Comparison of ENCODE assay signal across 7 cellular contexts in genomic region chr6:133554121-133554520, GRCh38.
DNase-seq lines count a peak whose midpoint lies in the region; ATAC-seq, FAIRE-seq and TF ChIP-seq lines count a peak whose summit lies in the region.
"Not testable (repeated sequence)": the region's sequence is repeated elsewhere in the genome, so short reads cannot be mapped to it uniquely, and the experiment has no call there.

No MANE protein-coding gene starts in this region.

- not testable (repeated sequence) for TF ChIP-seq POLR2A in A549 (IDR thresholded peaks at IDR 0.05; ENCODE audit: low read length); HCT116 (IDR thresholded peaks at IDR 0.05; ENCODE audit: borderline replicate concordance, extremely low read depth, insufficient read depth, insufficient read length); K562 (conservative IDR thresholded peaks at IDR 0.05)

- not testable (repeated sequence) for BruUV-seq in HCT116 (replicated peaks; lab: Mats Ljungman, UMichigan); K562 (replicated peaks; lab: Mats Ljungman, UMichigan)

- in situ Hi-C loops in K562 (cut with MboI), result loop anchor here (5.0 to 25.0 kb wide), 3 partner anchors 592 to 1642 kb away; no protein-coding TSS in a partner anchor

- not testable (repeated sequence) for H3K4me3 ChIP-seq in A549; HCT116 (replicated peaks in 1 of 2; ENCODE audit: low read depth in 1 of 2, low read length in 2 of 2); HEK293 (ENCODE audit: low read depth, low read length); RWPE2 (ENCODE audit: severe bottlenecking); astrocyte (ENCODE audit: insufficient read depth, low read depth, low read length); K562

- H3K4me1 ChIP-seq in A549, result peaks cover 38% of the 10 kb centered on the region
- not testable (repeated sequence) for H3K4me1 ChIP-seq in HCT116 (ENCODE audit: control insufficient read depth in 1 of 2, insufficient read depth in 2 of 2, low read length in 2 of 2); HEK293 (ENCODE audit: control insufficient read depth, insufficient read depth, low read length); RWPE2 (ENCODE audit: insufficient read depth, poor library complexity, severe bottlenecking); K562 (replicated peaks in 1 of 2; ENCODE audit: control insufficient read depth in 2 of 2, insufficient read depth in 2 of 2, low read length in 2 of 2)
- H3K4me1 ChIP-seq in astrocyte (ENCODE audit: insufficient read depth, low read length), result peaks cover 17% of the 10 kb centered on the region

- H3K27ac ChIP-seq in A549, result 0 out of 6 replicates have a peak overlapping the region, but pooled peaks have one; percentile 18 to 40
- H3K27ac ChIP-seq in HCT116 (ENCODE audit: low read depth, low read length); HEK293 (ENCODE audit: extremely low read depth, low read depth, low read length); RWPE2 (ENCODE audit: poor library complexity, severe bottlenecking); astrocyte (ENCODE audit: low read depth, low read length); K562 (ENCODE audit: extremely low read depth, low read depth, low read length): not testable (repeated sequence)

- not testable (repeated sequence) for H3K36me3 Mint-ChIP-seq in activated CD4-positive, alpha-beta T cell treated with anti-CD3 and anti-CD28 coated beads, Interleukin-2, amount 10 ng/mL, durations not matched to agents 24 days and 14 days (ENCODE audit: low read depth); astrocyte (ENCODE audit: low read depth, unreplicated experiment)

- not testable (repeated sequence) for H3K9ac ChIP-seq in HCT116 (ENCODE audit: low read length); astrocyte (ENCODE audit: low read length); K562 (ENCODE audit: insufficient read depth in 1 of 2, low read depth in 2 of 2, low read length in 2 of 2)

- H2AFZ ChIP-seq in HCT116 (ENCODE audit: low read depth, low read length, poor library complexity, severe bottlenecking); astrocyte (ENCODE audit: low read depth, low read length); K562 (ENCODE audit: low read depth, low read length): not testable (repeated sequence)

- RAD21 ChIA-PET in HCT116 (lab: Charles Lee; ENCODE audit: low non-redundant PET in 1 of 2, low total read pairs in 2 of 2, uncharacterized antibody in 2 of 2, unreplicated experiment in 2 of 2), result not testable (repeated sequence)

- not testable (repeated sequence) for H3K27me3 Mint-ChIP-seq in activated CD4-positive, alpha-beta T cell treated with anti-CD3 and anti-CD28 coated beads, Interleukin-2, amount 10 ng/mL, durations not matched to agents 24 days and 14 days; astrocyte (ENCODE audit: low read depth, unreplicated experiment)

- not testable (repeated sequence) for TF ChIP-seq EP300 in A549 (IDR thresholded peaks at IDR 0.05); K562 (IDR thresholded peaks at IDR 0.05; ENCODE audit: low read length)

- CTCF ChIA-PET in A549 (lab: Yijun Ruan, JAX), result interaction anchor here (0.6 to 1.7 kb wide), 7 partner anchors 8 to 731 kb away, joined by 3 to 7 read pairs (median 3); no protein-coding TSS in a partner anchor
- CTCF ChIA-PET in HCT116 (lab: Charles Lee), result not testable (repeated sequence)
- CTCF ChIA-PET in HEK293 (lab: Yijun Ruan, JAX), result interaction anchor here (0.6 to 2.5 kb wide), 3 partner anchors 15 to 367 kb away, joined by 3 to 8 read pairs (median 4); no protein-coding TSS in a partner anchor
- CTCF ChIA-PET in K562 (lab: Yijun Ruan, JAX; ENCODE audit: low intra/inter-chr PET ratio), result interaction anchor here (0.7 to 1.7 kb wide), 5 partner anchors 590 to 725 kb away, joined by 3 to 11 read pairs (median 5); no protein-coding TSS in a partner anchor

- not testable (repeated sequence) for H3K4me3 Mint-ChIP-seq in activated CD4-positive, alpha-beta T cell treated with anti-CD3 and anti-CD28 coated beads, Interleukin-2, amount 10 ng/mL, durations not matched to agents 24 days and 14 days; astrocyte (ENCODE audit: unreplicated experiment)

- FAIRE-seq in A549 (lab: Jason Lieb, UNC); astrocyte (lab: Jason Lieb, UNC); K562 (lab: Jason Lieb, UNC): not testable (repeated sequence)

- H4K20me1 ChIP-seq in HCT116 (ENCODE audit: insufficient read depth); astrocyte (ENCODE audit: insufficient read depth, low read length); K562 (replicated peaks; ENCODE audit: control insufficient read depth, insufficient read depth, low read length): not testable (repeated sequence)

- H3K79me2 ChIP-seq in HCT116 (ENCODE audit: insufficient read depth, low read length); astrocyte (ENCODE audit: insufficient read depth, low read length); K562 (ENCODE audit: control insufficient read depth, insufficient read depth, low read length): not testable (repeated sequence)

- 100% methylated on average over 1 of the region's 1 CpG for WGBS in A549 (ENCODE audit: missing lambda C conversion rate)
- WGBS in K562 (ENCODE audit: insufficient coverage, low coverage, missing lambda C conversion rate), result no CpG with 5 or more reads among the region's 1 CpG

- H3K4me2 ChIP-seq in A549; HCT116 (ENCODE audit: low read length); astrocyte (ENCODE audit: low read length); K562 (ENCODE audit: insufficient read depth, low read length): not testable (repeated sequence)

- H3K4me1 Mint-ChIP-seq in activated CD4-positive, alpha-beta T cell treated with anti-CD3 and anti-CD28 coated beads, Interleukin-2, amount 10 ng/mL, durations not matched to agents 24 days and 14 days, result not testable (repeated sequence)
- peaks cover 14% of the 10 kb centered on the region for H3K4me1 Mint-ChIP-seq in astrocyte (ENCODE audit: low read depth, unreplicated experiment)

- H3K9me1 ChIP-seq in K562 (ENCODE audit: control insufficient read depth, insufficient read depth, low read length), result not testable (repeated sequence)

- not testable (repeated sequence) for DNase-seq in A549 (ENCODE audit: low read depth in 1 of 2, low spot score in 1 of 2); HCT116 (ENCODE audit: low read depth, low spot score); RWPE2 (ENCODE audit: low spot score); astrocyte (ENCODE audit: low read depth); K562 (ENCODE audit: extremely low read depth in 1 of 4, low spot score in 3 of 4)
- DNase-seq in activated CD4-positive, alpha-beta T cell treated with anti-CD3 and anti-CD28 coated beads, Interleukin-2, amount 10 ng/mL, durations not matched to agents 24 days and 14 days, result peak; percentile 26

- not testable (repeated sequence) for H3K27ac Mint-ChIP-seq in activated CD4-positive, alpha-beta T cell treated with anti-CD3 and anti-CD28 coated beads, Interleukin-2, amount 10 ng/mL, durations not matched to agents 24 days and 14 days
- peak overlapping the region; percentile 20 for H3K27ac Mint-ChIP-seq in astrocyte (ENCODE audit: unreplicated experiment)

- ATAC-seq in A549; RWPE2 (ENCODE audit: low read depth); K562: not testable (repeated sequence)
- ATAC-seq in HCT116, result 0 out of 2 replicates have a peak, but pooled peaks have one; percentile 14

- not testable (repeated sequence) for TF ChIP-seq RAD21 in A549 (conservative IDR thresholded peaks at IDR 0.05 in 1 of 2, IDR thresholded peaks at IDR 0.05 in 1 of 2); HCT116 (IDR thresholded peaks at IDR 0.05; ENCODE audit: low read depth); K562 (CRISPR knock-in tag; conservative IDR thresholded peaks at IDR 0.05 in 1 of 2, IDR thresholded peaks at IDR 0.05 in 1 of 2)

- TF ChIP-seq CTCF in A549 (IDR thresholded peaks at IDR 0.05); HCT116 (IDR thresholded peaks at IDR 0.05 in 2 of 3, conservative IDR thresholded peaks at IDR 0.05 in 1 of 3; ENCODE audit: borderline replicate concordance in 1 of 3, insufficient read depth in 1 of 3, low read depth in 2 of 3, low read length in 2 of 3); HEK293 (tag by site-specific recombination; IDR thresholded peaks at IDR 0.05); astrocyte (IDR thresholded peaks at IDR 0.05; ENCODE audit: insufficient read depth, low read depth, low read length); K562 (IDR thresholded peaks at IDR 0.05 in 2 of 3, conservative IDR thresholded peaks at IDR 0.05 in 1 of 3; ENCODE audit: insufficient read depth in 2 of 3, low read depth in 1 of 3, low read length in 3 of 3): not testable (repeated sequence)
- TF ChIP-seq CTCF in RWPE2 (IDR thresholded peaks at IDR 0.05; ENCODE audit: poor library complexity, severe bottlenecking), result peak; percentile 2

- POLR2A ChIA-PET in A549 (lab: Yijun Ruan, JAX); HCT116 (lab: Charles Lee); HEK293 (lab: Yijun Ruan, JAX); K562 (lab: Yijun Ruan, JAX): not testable (repeated sequence)

- intact Hi-C loops in HCT116 (cut with micrococcal nuclease), result loop anchor here (5.0 kb wide), 2 partner anchors 267 to 367 kb away; no protein-coding TSS in a partner anchor
- intact Hi-C loops in activated CD4-positive, alpha-beta T cell treated with anti-CD3 and anti-CD28 coated beads, Interleukin-2, amount 10 ng/mL, durations not matched to agents 24 days and 14 days (cut with micrococcal nuclease), result loop anchor here (5.0 to 10.0 kb wide), 4 partner anchors 369 to 1022 kb away; no protein-coding TSS in a partner anchor
- intact Hi-C loops in K562 (cut with micrococcal nuclease), result loop anchor here (5.0 to 10.0 kb wide), 3 partner anchors 619 to 1629 kb away; no protein-coding TSS in a partner anchor

- not testable (repeated sequence) for H3K9me3 ChIP-seq in A549; HCT116 (ENCODE audit: control insufficient read depth in 1 of 2, insufficient read depth in 1 of 2, low read depth in 1 of 2, low read length in 2 of 2); HEK293 (ENCODE audit: control insufficient read depth, insufficient read depth, low read depth, low read length); RWPE2 (ENCODE audit: severe bottlenecking); astrocyte (ENCODE audit: insufficient read depth, low read depth, low read length); K562 (replicated peaks; ENCODE audit: control insufficient read depth, insufficient read depth, low read depth, low read length)

- H3K9me3 Mint-ChIP-seq in activated CD4-positive, alpha-beta T cell treated with anti-CD3 and anti-CD28 coated beads, Interleukin-2, amount 10 ng/mL, durations not matched to agents 24 days and 14 days, result not testable (repeated sequence)
- H3K9me3 Mint-ChIP-seq in astrocyte (ENCODE audit: unreplicated experiment), result peaks cover 12% of the 10 kb centered on the region

- not testable (repeated sequence) for H3K36me3 ChIP-seq in HCT116 (ENCODE audit: control insufficient read depth in 1 of 2, insufficient read depth in 2 of 2, low read length in 2 of 2); HEK293 (ENCODE audit: control insufficient read depth in 2 of 2, insufficient read depth in 1 of 2, low read length in 2 of 2); RWPE2 (ENCODE audit: low read depth); astrocyte (ENCODE audit: insufficient read depth, low read length); K562 (ENCODE audit: control insufficient read depth, insufficient read depth, low read length)

- H3K9me2 ChIP-seq in HCT116 (ENCODE audit: insufficient read depth), result not testable (repeated sequence)

- not testable (repeated sequence) for H3K27me3 ChIP-seq in HCT116 (ENCODE audit: insufficient read depth, low read length); RWPE2 (ENCODE audit: insufficient read depth, poor library complexity, severe bottlenecking); astrocyte (ENCODE audit: insufficient read depth, low read length); K562 (ENCODE audit: control insufficient read depth in 2 of 2, insufficient read depth in 2 of 2, low read length in 2 of 2)
